ENCODE assay signal across 2 cellular contexts in the genomic region with DNA sequence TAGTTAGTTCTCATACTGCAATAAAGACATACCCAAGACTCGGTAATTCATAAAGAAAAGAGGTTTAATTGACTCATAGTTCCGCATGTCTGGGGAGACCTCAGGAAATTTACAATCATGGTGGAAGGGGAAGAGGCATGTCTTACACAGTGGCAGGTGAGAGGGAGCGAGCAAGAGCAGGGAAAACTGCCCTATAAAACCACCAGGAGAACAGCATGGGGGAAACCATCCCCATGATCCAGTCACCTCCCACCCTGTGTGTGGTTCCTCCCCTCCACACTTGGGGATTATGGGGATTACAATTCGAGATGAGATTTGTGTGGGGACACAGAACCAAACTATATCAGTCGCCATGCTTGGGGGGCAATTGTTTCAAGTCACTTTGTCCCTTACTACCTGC.
TF ChIP-seq lines count a peak whose summit lies in the region.

No MANE protein-coding gene starts in this region.

TF ChIP-seq in HEK293, 187 proteins besides CTCF, POLR2A, EP300 and RAD21:
- TF ChIP-seq, protein P1, sequence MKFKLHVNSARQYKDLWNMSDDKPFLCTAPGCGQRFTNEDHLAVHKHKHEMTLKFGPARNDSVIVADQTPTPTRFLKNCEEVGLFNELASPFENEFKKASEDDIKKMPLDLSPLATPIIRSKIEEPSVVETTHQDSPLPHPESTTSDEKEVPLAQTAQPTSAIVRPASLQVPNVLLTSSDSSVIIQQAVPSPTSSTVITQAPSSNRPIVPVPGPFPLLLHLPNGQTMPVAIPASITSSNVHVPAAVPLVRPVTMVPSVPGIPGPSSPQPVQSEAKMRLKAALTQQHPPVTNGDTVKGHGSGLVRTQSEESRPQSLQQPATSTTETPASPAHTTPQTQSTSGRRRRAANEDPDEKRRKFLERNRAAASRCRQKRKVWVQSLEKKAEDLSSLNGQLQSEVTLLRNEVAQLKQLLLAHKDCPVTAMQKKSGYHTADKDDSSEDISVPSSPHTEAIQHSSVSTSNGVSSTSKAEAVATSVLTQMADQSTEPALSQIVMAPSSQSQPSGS (tag by site-specific recombination; IDR thresholded peaks at IDR 0.05; ENCODE audit: low read depth): no peak
- 0 out of 2 replicates have a peak, but pooled peaks have one; percentile 62 for TF ChIP-seq ZNF677 (tag by site-specific recombination; IDR thresholded peaks at IDR 0.05)

TF ChIP-seq in K562, 482 proteins besides CTCF, POLR2A, EP300 and RAD21:
- TF ChIP-seq ZFP36 (IDR thresholded peaks at IDR 0.05; ENCODE audit: low read depth, low read length, partially characterized antibody): peak; percentile 44
- peak; percentile 24; the same call in 1 of the 2 replicates for TF ChIP-seq CC2D1A (IDR thresholded peaks at IDR 0.05)
- TF ChIP-seq, protein P2, sequence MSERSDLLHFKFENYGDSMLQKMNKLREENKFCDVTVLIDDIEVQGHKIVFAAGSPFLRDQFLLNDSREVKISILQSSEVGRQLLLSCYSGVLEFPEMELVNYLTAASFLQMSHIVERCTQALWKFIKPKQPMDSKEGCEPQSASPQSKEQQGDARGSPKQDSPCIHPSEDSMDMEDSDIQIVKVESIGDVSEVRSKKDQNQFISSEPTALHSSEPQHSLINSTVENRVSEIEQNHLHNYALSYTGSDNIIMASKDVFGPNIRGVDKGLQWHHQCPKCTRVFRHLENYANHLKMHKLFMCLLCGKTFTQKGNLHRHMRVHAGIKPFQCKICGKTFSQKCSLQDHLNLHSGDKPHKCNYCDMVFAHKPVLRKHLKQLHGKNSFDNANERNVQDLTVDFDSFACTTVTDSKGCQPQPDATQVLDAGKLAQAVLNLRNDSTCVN (CRISPR knock-in tag; IDR thresholded peaks at IDR 0.05): no peak
- TF ChIP-seq ZNF436 (CRISPR knock-in tag; IDR thresholded peaks at IDR 0.05): no peak
- no peak for TF ChIP-seq ARNT (IDR thresholded peaks at IDR 0.05)
- TF ChIP-seq ZNF347 (CRISPR knock-in tag; IDR thresholded peaks at IDR 0.05; ENCODE audit: low read depth): no peak
